24 cellular contexts compared by ENCODE assay signal in genomic region chr2:138079976-138080375, GRCh38.
DNase-seq lines count a peak whose midpoint lies in the region; ATAC-seq, FAIRE-seq and TF ChIP-seq lines count a peak whose summit lies in the region.
"Had no signal": no experiment of that assay in that cellular context is flagged by ENCODE, and none has a peak within 500 bp of the region (broad histone marks: within the 10 kb centered on the region; RNA-seq: fewer than 3 reads in every experiment).

No MANE protein-coding gene starts in this region.

- H4K20me1 ChIP-seq in mammary epithelial cell (ENCODE audit: insufficient read depth, low read length), result no peaks in the 10 kb centered on the region
- H4K20me1 ChIP-seq in keratinocyte (ENCODE audit: control insufficient read depth, extremely low read depth, insufficient read depth, low read length), result no peaks in the 10 kb centered on the region
- H4K20me1 ChIP-seq: BLaER1 treated with 17β-estradiol and CSF1 and Interleukin-3, amounts not matched to agents 10 nM and 100 nM had no signal

- H3K9ac ChIP-seq in mammary epithelial cell (ENCODE audit: insufficient read depth, low read length) (no peak overlapping the region), keratinocyte (ENCODE audit: control insufficient read depth, extremely low read depth, insufficient read depth, low read length) (no peak overlapping the region)
- H3K9ac ChIP-seq: BLaER1 treated with 17β-estradiol and CSF1 and Interleukin-3, amounts not matched to agents 10 nM and 100 nM; GM23248 had no signal

- no peaks in the 10 kb centered on the region for H3K27me3 ChIP-seq in mammary epithelial cell (ENCODE audit: insufficient read depth, low read length)
- no peaks in the 10 kb centered on the region for H3K27me3 ChIP-seq in keratinocyte (ENCODE audit: control insufficient read depth, extremely low read depth, insufficient read depth, low read length)
- no peaks in the 10 kb centered on the region for H3K27me3 ChIP-seq in naive thymus-derived CD4-positive, alpha-beta T cell (ENCODE audit: control insufficient read depth in 2 of 2, insufficient read depth in 2 of 2, low read length in 2 of 2)
- H3K27me3 ChIP-seq: BLaER1 treated with 17β-estradiol and CSF1 and Interleukin-3, amounts not matched to agents 10 nM and 100 nM; SJSA1 had no signal

- no peak overlapping the region for H2AFZ ChIP-seq in mammary epithelial cell (ENCODE audit: low read depth, low read length)
- peak overlapping the region; percentile 17 for H2AFZ ChIP-seq in keratinocyte (ENCODE audit: control insufficient read depth, low read length)
- H2AFZ ChIP-seq: GM23248 had no signal

- FAIRE-seq in keratinocyte (lab: Jason Lieb, UNC), result peak; percentile 84
- FAIRE-seq: HepG2, K562, RCC 7860 had no signal

- H3K9me3 ChIP-seq in mammary epithelial cell (replicated peaks; ENCODE audit: insufficient read depth, low read length), result no peaks in the 10 kb centered on the region
- H3K9me3 ChIP-seq in keratinocyte (ENCODE audit: control insufficient read depth, low read depth, low read length), result no peaks in the 10 kb centered on the region
- H3K9me3 ChIP-seq in naive thymus-derived CD4-positive, alpha-beta T cell (ENCODE audit: control insufficient read depth in 2 of 3, low read length in 3 of 3), result no peaks in the 10 kb centered on the region
- H3K9me3 ChIP-seq: BLaER1 treated with 17β-estradiol and CSF1 and Interleukin-3, amounts not matched to agents 10 nM and 100 nM had no signal

- no TSS peak for BruUV-seq in mammary epithelial cell (replicated peaks; lab: Mats Ljungman, UMichigan)

- intact Hi-C loops in mammary epithelial cell (cut with micrococcal nuclease), result no loop called here
- intact Hi-C loops in naive thymus-derived CD4-positive, alpha-beta T cell (cut with micrococcal nuclease), result no loop called here

- no peak overlapping the region for H3K27ac ChIP-seq in mammary epithelial cell (ENCODE audit: insufficient read depth, low read depth, low read length)
- no peak overlapping the region for H3K27ac ChIP-seq in keratinocyte (ENCODE audit: control insufficient read depth, insufficient read depth, low read length)
- no peak overlapping the region for H3K27ac ChIP-seq in naive thymus-derived CD4-positive, alpha-beta T cell (ENCODE audit: low read depth, low read length)
- H3K27ac ChIP-seq: BLaER1 treated with 17β-estradiol and CSF1 and Interleukin-3, amounts not matched to agents 10 nM and 100 nM; GM23248; SJSA1 had no signal

- H3K27me3 Mint-ChIP-seq in naive thymus-derived CD4-positive, alpha-beta T cell, result no peaks in the 10 kb centered on the region
- H3K27me3 Mint-ChIP-seq: CD4-positive, alpha-beta memory T cell had no signal

- no peak for ATAC-seq in naive thymus-derived CD4-positive, alpha-beta T cell
- ATAC-seq: HepG2, K562, Right ventricle myocardium inferior had no signal

- 91% methylated on average over 2 of the region's 2 CpGs for WGBS in mammary epithelial cell (ENCODE audit: low coverage, missing lambda C conversion rate)

- dilution Hi-C loops in mammary epithelial cell (cut with HindIII; ENCODE audit: low sequenced_read_pairs), result no loop called here
- dilution Hi-C loops in keratinocyte (cut with MboI; ENCODE audit: extremely low pct_ligation_motif_present, low sequenced_read_pairs), result no loop called here

- H3K36me3 ChIP-seq in mammary epithelial cell (ENCODE audit: insufficient read depth, low read length), result no peaks in the 10 kb centered on the region
- H3K36me3 ChIP-seq in keratinocyte (ENCODE audit: control insufficient read depth in 2 of 2, extremely low read depth in 1 of 2, insufficient read depth in 2 of 2, low read length in 2 of 2), result no peaks in the 10 kb centered on the region
- no peaks in the 10 kb centered on the region for H3K36me3 ChIP-seq in naive thymus-derived CD4-positive, alpha-beta T cell (ENCODE audit: control insufficient read depth in 2 of 3, insufficient read depth in 3 of 3, low read length in 3 of 3)
- H3K36me3 ChIP-seq: BLaER1 treated with 17β-estradiol and CSF1 and Interleukin-3, amounts not matched to agents 10 nM and 100 nM; SJSA1 had no signal

- CTCF ChIA-PET in mammary epithelial cell (lab: Charles Lee; ENCODE audit: low non-redundant PET), result no interaction called here
- CTCF ChIA-PET in naive thymus-derived CD4-positive, alpha-beta T cell (lab: Charles Lee), result interaction anchor here (0.7 kb wide), 1 partner anchor 29 kb away, joined by 3 read pairs; no protein-coding TSS in a partner anchor

- DNase-seq in G401 (ENCODE audit: low spot score) (peak; percentile 62), NCI-H446 treated with DMSO at 0.1 percent for 48 hours (lab: John Stamatoyannopoulos, UW) (peak; percentile 73), mammary epithelial cell (peak; percentile 16), keratinocyte (ENCODE audit: low read depth, low spot score) (no peak), AG08395 (ENCODE audit: low spot score) (no peak), NCI-H226 (no peak)
- no peak for DNase-seq in naive thymus-derived CD4-positive, alpha-beta T cell
- DNase-seq: ACHN; CD4-positive, alpha-beta memory T cell; GF-D8; GM23248; H9; HFFc6; NCI-H1092; NCI-H1436 treated with DMSO at 0.1 percent for 48 hours; NCI-H2029 treated with DMSO at 0.1 percent for 48 hours; NCI-H748 treated with DMSO at 0.1 percent for 48 hours; T-helper 1 cell had no signal

- no peak overlapping the region for H3K4me3 ChIP-seq in mammary epithelial cell (replicated peaks in 1 of 3; ENCODE audit: insufficient read depth in 1 of 3, low read depth in 2 of 3, low read length in 3 of 3)
- H3K4me3 ChIP-seq in keratinocyte (ENCODE audit: control insufficient read depth in 2 of 3, extremely low read depth in 1 of 3, insufficient read depth in 2 of 3, low read depth in 1 of 3, low read length in 3 of 3), result no peak overlapping the region
- H3K4me3 ChIP-seq in naive thymus-derived CD4-positive, alpha-beta T cell (ENCODE audit: low read length), result no peak overlapping the region
- H3K4me3 ChIP-seq: BLaER1 treated with 17β-estradiol and CSF1 and Interleukin-3, amounts not matched to agents 10 nM and 100 nM; GM23248; K562; SJSA1 had no signal

- H3K4me1 ChIP-seq in mammary epithelial cell (ENCODE audit: insufficient read depth, low read length), result peaks cover 10% of the 10 kb centered on the region
- H3K4me1 ChIP-seq in keratinocyte (ENCODE audit: control insufficient read depth, extremely low read depth, insufficient read depth, low read length), result peaks cover 7% of the 10 kb centered on the region
- no peaks in the 10 kb centered on the region for H3K4me1 ChIP-seq in naive thymus-derived CD4-positive, alpha-beta T cell (ENCODE audit: control insufficient read depth in 2 of 2, insufficient read depth in 2 of 2, low read length in 2 of 2)

- H3K4me2 ChIP-seq in mammary epithelial cell (ENCODE audit: insufficient read depth, low read depth, low read length), result no peak overlapping the region
- no peak overlapping the region for H3K4me2 ChIP-seq in keratinocyte (ENCODE audit: control insufficient read depth, extremely low read depth, insufficient read depth, low read depth, low read length)
- H3K4me2 ChIP-seq: BLaER1 treated with 17β-estradiol and CSF1 and Interleukin-3, amounts not matched to agents 10 nM and 100 nM had no signal

- H3K9me1 ChIP-seq in keratinocyte (ENCODE audit: control insufficient read depth, extremely low read depth, insufficient read depth, low read length), result no peaks in the 10 kb centered on the region

- H3K36me3 Mint-ChIP-seq in naive thymus-derived CD4-positive, alpha-beta T cell, result no peaks in the 10 kb centered on the region
- H3K36me3 Mint-ChIP-seq: CD4-positive, alpha-beta memory T cell had no signal

- H3K4me1 Mint-ChIP-seq in naive thymus-derived CD4-positive, alpha-beta T cell, result no peaks in the 10 kb centered on the region
- H3K4me1 Mint-ChIP-seq: CD4-positive, alpha-beta memory T cell; H9 had no signal

- no peak overlapping the region for H3K27ac Mint-ChIP-seq in naive thymus-derived CD4-positive, alpha-beta T cell
- H3K27ac Mint-ChIP-seq: CD4-positive, alpha-beta memory T cell; H9; HFFc6 had no signal

- in situ Hi-C loops in G401 (cut with HindIII; ENCODE audit: low sequenced_read_pairs) (no loop called here), mammary epithelial cell (cut with MboI; ENCODE audit: low sequenced_read_pairs in 2 of 2) (loop anchor here in 1 of 2 donors (10.0 to 25.0 kb wide), 2 partner anchors 143 to 705 kb away; partner anchors contain the start of gene NXPH2)

- TF ChIP-seq CTCF in mammary epithelial cell (conservative IDR thresholded peaks at IDR 0.05 in 1 of 2, IDR thresholded peaks at IDR 0.05 in 1 of 2; ENCODE audit: extremely low read depth in 1 of 2, insufficient read depth in 1 of 2, low read depth in 1 of 2, low read length in 2 of 2), result no peak
- no peak for TF ChIP-seq CTCF in keratinocyte (optimal IDR thresholded peaks at IDR 0.05 in 1 of 3, IDR thresholded peaks at IDR 0.05 in 1 of 3, conservative IDR thresholded peaks at IDR 0.05 in 1 of 3; ENCODE audit: extremely low read depth in 1 of 3, insufficient read depth in 2 of 3, low read length in 3 of 3)

- POLR2A ChIA-PET in naive thymus-derived CD4-positive, alpha-beta T cell (lab: Charles Lee), result no interaction called here

- H3K9me3 Mint-ChIP-seq in naive thymus-derived CD4-positive, alpha-beta T cell, result peaks cover 0 to 7% (median 2%) of the 10 kb centered on the region in 11 donors
- H3K9me3 Mint-ChIP-seq: H9, HFFc6 had no signal

- no peak overlapping the region for H3K4me3 Mint-ChIP-seq in naive thymus-derived CD4-positive, alpha-beta T cell
- H3K4me3 Mint-ChIP-seq: CD4-positive, alpha-beta memory T cell; H9; HFFc6 had no signal

- no peaks in the 10 kb centered on the region for H3K79me2 ChIP-seq in mammary epithelial cell (ENCODE audit: insufficient read depth, low read length)
- H3K79me2 ChIP-seq in keratinocyte (ENCODE audit: control insufficient read depth, insufficient read depth, low read length), result no peaks in the 10 kb centered on the region

Comparison
In these comparisons a context has a peak if more than half of its experiments do, and no peak if none do; other contexts are left out.
1. DNase-seq: peak in G401 (single experiment), NCI-H446 treated with DMSO at 0.1 percent for 48 hours (single experiment) and mammary epithelial cell (single experiment); none in keratinocyte (single experiment), AG08395 (single experiment), naive thymus-derived CD4-positive, alpha-beta T cell (0 of 9) and NCI-H226 (single experiment).